Comparison of ENCODE assay signal across 2 cellular contexts in genomic region chr7:34840176-34840785, GRCh38.
TF ChIP-seq lines count a peak whose summit lies in the region.

No MANE protein-coding gene starts in this region.

TF ChIP-seq in GM23338, 12 proteins besides CTCF, POLR2A, EP300 and RAD21:
- no peak for TF ChIP-seq NANOG (IDR thresholded peaks at IDR 0.05; ENCODE audit: borderline replicate concordance)
- no peak for TF ChIP-seq EZH2phosphoT487 (IDR thresholded peaks at IDR 0.05; ENCODE audit: unreplicated experiment)
- TF ChIP-seq ETS1 (IDR thresholded peaks at IDR 0.05), result no peak
- no peak for TF ChIP-seq ZNF114 (CRISPR knock-in tag; IDR thresholded peaks at IDR 0.05)
- TF ChIP-seq ZNF331 (CRISPR knock-in tag; IDR thresholded peaks at IDR 0.05; ENCODE audit: low read depth), result no peak
- TF ChIP-seq POLR2AphosphoS5 (IDR thresholded peaks at IDR 0.05; ENCODE audit: low read depth), result no peak
- TF ChIP-seq CREB1 (CRISPR knock-in tag; IDR thresholded peaks at IDR 0.05; ENCODE audit: low read depth), result no peak
- TF ChIP-seq, protein P1, sequence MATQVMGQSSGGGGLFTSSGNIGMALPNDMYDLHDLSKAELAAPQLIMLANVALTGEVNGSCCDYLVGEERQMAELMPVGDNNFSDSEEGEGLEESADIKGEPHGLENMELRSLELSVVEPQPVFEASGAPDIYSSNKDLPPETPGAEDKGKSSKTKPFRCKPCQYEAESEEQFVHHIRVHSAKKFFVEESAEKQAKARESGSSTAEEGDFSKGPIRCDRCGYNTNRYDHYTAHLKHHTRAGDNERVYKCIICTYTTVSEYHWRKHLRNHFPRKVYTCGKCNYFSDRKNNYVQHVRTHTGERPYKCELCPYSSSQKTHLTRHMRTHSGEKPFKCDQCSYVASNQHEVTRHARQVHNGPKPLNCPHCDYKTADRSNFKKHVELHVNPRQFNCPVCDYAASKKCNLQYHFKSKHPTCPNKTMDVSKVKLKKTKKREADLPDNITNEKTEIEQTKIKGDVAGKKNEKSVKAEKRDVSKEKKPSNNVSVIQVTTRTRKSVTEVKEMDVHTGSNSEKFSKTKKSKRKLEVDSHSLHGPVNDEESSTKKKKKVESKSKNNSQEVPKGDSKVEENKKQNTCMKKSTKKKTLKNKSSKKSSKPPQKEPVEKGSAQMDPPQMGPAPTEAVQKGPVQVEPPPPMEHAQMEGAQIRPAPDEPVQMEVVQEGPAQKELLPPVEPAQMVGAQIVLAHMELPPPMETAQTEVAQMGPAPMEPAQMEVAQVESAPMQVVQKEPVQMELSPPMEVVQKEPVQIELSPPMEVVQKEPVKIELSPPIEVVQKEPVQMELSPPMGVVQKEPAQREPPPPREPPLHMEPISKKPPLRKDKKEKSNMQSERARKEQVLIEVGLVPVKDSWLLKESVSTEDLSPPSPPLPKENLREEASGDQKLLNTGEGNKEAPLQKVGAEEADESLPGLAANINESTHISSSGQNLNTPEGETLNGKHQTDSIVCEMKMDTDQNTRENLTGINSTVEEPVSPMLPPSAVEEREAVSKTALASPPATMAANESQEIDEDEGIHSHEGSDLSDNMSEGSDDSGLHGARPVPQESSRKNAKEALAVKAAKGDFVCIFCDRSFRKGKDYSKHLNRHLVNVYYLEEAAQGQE (IDR thresholded peaks at IDR 0.05; ENCODE audit: unreplicated experiment), result no peak
- no peak for TF ChIP-seq EZH2 (IDR thresholded peaks at IDR 0.05; ENCODE audit: low read depth, unreplicated experiment)
- TF ChIP-seq, protein P2, sequence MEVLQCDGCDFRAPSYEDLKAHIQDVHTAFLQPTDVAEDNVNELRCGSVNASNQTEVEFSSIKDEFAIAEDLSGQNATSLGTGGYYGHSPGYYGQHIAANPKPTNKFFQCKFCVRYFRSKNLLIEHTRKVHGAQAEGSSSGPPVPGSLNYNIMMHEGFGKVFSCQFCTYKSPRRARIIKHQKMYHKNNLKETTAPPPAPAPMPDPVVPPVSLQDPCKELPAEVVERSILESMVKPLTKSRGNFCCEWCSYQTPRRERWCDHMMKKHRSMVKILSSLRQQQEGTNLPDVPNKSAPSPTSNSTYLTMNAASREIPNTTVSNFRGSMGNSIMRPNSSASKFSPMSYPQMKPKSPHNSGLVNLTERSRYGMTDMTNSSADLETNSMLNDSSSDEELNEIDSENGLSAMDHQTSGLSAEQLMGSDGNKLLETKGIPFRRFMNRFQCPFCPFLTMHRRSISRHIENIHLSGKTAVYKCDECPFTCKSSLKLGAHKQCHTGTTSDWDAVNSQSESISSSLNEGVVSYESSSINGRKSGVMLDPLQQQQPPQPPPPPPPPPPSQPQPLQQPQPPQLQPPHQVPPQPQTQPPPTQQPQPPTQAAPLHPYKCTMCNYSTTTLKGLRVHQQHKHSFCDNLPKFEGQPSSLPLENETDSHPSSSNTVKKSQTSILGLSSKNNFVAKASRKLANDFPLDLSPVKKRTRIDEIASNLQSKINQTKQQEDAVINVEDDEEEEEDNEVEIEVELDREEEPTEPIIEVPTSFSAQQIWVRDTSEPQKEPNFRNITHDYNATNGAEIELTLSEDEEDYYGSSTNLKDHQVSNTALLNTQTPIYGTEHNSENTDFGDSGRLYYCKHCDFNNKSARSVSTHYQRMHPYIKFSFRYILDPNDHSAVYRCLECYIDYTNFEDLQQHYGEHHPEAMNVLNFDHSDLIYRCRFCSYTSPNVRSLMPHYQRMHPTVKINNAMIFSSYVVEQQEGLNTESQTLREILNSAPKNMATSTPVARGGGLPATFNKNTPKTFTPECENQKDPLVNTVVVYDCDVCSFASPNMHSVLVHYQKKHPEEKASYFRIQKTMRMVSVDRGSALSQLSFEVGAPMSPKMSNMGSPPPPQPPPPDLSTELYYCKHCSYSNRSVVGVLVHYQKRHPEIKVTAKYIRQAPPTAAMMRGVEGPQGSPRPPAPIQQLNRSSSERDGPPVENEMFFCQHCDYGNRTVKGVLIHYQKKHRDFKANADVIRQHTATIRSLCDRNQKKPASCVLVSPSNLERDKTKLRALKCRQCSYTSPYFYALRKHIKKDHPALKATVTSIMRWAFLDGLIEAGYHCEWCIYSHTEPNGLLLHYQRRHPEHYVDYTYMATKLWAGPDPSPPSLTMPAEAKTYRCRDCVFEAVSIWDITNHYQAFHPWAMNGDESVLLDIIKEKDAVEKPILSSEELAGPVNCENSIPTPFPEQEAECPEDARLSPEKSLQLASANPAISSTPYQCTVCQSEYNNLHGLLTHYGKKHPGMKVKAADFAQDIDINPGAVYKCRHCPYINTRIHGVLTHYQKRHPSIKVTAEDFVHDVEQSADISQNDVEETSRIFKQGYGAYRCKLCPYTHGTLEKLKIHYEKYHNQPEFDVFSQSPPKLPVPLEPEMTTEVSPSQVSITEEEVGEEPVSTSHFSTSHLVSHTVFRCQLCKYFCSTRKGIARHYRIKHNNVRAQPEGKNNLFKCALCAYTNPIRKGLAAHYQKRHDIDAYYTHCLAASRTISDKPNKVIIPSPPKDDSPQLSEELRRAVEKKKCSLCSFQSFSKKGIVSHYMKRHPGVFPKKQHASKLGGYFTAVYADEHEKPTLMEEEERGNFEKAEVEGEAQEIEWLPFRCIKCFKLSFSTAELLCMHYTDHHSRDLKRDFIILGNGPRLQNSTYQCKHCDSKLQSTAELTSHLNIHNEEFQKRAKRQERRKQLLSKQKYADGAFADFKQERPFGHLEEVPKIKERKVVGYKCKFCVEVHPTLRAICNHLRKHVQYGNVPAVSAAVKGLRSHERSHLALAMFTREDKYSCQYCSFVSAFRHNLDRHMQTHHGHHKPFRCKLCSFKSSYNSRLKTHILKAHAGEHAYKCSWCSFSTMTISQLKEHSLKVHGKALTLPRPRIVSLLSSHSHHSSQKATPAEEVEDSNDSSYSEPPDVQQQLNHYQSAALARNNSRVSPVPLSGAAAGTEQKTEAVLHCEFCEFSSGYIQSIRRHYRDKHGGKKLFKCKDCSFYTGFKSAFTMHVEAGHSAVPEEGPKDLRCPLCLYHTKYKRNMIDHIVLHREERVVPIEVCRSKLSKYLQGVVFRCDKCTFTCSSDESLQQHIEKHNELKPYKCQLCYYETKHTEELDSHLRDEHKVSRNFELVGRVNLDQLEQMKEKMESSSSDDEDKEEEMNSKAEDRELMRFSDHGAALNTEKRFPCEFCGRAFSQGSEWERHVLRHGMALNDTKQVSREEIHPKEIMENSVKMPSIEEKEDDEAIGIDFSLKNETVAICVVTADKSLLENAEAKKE (CRISPR knock-in tag; IDR thresholded peaks at IDR 0.05), result no peak
- TF ChIP-seq STAT1 (IDR thresholded peaks at IDR 0.05; ENCODE audit: unreplicated experiment), result no peak
- TF ChIP-seq JUNB (IDR thresholded peaks at IDR 0.05; ENCODE audit: unreplicated experiment), result no peak

TF ChIP-seq in H1, 55 proteins besides CTCF, POLR2A, EP300 and RAD21:
- no peak for TF ChIP-seq FOSL1 (IDR thresholded peaks at IDR 0.05; ENCODE audit: insufficient read depth, low read depth, low read length)
- TF ChIP-seq EZH2 (IDR thresholded peaks at IDR 0.05; ENCODE audit: low read depth, low read length, severe bottlenecking), result no peak
- TF ChIP-seq TBP (IDR thresholded peaks at IDR 0.05; ENCODE audit: low read depth, low read length), result no peak
- TF ChIP-seq, protein P3, sequence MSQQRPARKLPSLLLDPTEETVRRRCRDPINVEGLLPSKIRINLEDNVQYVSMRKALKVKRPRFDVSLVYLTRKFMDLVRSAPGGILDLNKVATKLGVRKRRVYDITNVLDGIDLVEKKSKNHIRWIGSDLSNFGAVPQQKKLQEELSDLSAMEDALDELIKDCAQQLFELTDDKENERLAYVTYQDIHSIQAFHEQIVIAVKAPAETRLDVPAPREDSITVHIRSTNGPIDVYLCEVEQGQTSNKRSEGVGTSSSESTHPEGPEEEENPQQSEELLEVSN (IDR thresholded peaks at IDR 0.05), result no peak
- no peak for TF ChIP-seq RBBP5 (IDR thresholded peaks at IDR 0.05; ENCODE audit: borderline replicate concordance, low read depth, low read length)
- no peak for TF ChIP-seq CBX5 (IDR thresholded peaks at IDR 0.05; ENCODE audit: low read depth, low read length)
- TF ChIP-seq EGR1 (IDR thresholded peaks at IDR 0.05; ENCODE audit: borderline replicate concordance, low read depth, low read length), result no peak
- no peak for TF ChIP-seq RXRA (IDR thresholded peaks at IDR 0.05; ENCODE audit: insufficient read depth, low read depth, low read length)
- TF ChIP-seq JUN (IDR thresholded peaks at IDR 0.05; ENCODE audit: low read depth, low read length), result no peak
- TF ChIP-seq NANOG (IDR thresholded peaks at IDR 0.05; ENCODE audit: insufficient read depth, low read depth, low read length, poor library complexity, severe bottlenecking), result no peak
- TF ChIP-seq, protein P4, sequence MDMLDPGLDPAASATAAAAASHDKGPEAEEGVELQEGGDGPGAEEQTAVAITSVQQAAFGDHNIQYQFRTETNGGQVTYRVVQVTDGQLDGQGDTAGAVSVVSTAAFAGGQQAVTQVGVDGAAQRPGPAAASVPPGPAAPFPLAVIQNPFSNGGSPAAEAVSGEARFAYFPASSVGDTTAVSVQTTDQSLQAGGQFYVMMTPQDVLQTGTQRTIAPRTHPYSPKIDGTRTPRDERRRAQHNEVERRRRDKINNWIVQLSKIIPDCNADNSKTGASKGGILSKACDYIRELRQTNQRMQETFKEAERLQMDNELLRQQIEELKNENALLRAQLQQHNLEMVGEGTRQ (IDR thresholded peaks at IDR 0.05; ENCODE audit: low read length), result no peak
- no peak for TF ChIP-seq RNF2 (IDR thresholded peaks at IDR 0.05; ENCODE audit: borderline replicate concordance, low read depth, low read length, missing control alignments, poor library complexity, severe bottlenecking)
- TF ChIP-seq GTF2F1 (IDR thresholded peaks at IDR 0.05; ENCODE audit: borderline replicate concordance, low read depth, low read length), result no peak
- no peak for TF ChIP-seq CHD2 (IDR thresholded peaks at IDR 0.05; ENCODE audit: low read length)
- no peak for TF ChIP-seq JUND (IDR thresholded peaks at IDR 0.05; ENCODE audit: low read length)
- no peak for TF ChIP-seq SP4 (IDR thresholded peaks at IDR 0.05; ENCODE audit: low read length)
- TF ChIP-seq, protein P5, sequence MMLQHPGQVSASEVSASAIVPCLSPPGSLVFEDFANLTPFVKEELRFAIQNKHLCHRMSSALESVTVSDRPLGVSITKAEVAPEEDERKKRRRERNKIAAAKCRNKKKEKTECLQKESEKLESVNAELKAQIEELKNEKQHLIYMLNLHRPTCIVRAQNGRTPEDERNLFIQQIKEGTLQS (IDR thresholded peaks at IDR 0.05; ENCODE audit: insufficient read depth, low read depth, low read length), result no peak
- no peak for TF ChIP-seq KDM4A (IDR thresholded peaks at IDR 0.05; ENCODE audit: low read depth, low read length, severe bottlenecking)
- no peak for TF ChIP-seq KDM1A (IDR thresholded peaks at IDR 0.05; ENCODE audit: borderline replicate concordance, low read length)
TF ChIP-seq in H1: peak in this region for 0.
